21 cellular contexts compared by ENCODE assay signal in genomic region chr6:73050706-73051105, GRCh38.
"Had no signal": no experiment of that assay in that cellular context is flagged by ENCODE, and none has a peak within 500 bp of the region (broad histone marks: within the 10 kb centered on the region; RNA-seq: fewer than 3 reads in every experiment).

No MANE protein-coding gene starts in this region.

- H3K4me1 ChIP-seq: esophagus squamous epithelium, spleen, testis, upper lobe of right lung, vagina had no signal

- H3K9me3 ChIP-seq: esophagus squamous epithelium, neutrophil, psoas muscle, spleen, testis, tibial nerve, upper lobe of right lung, vagina had no signal

- H3K9me3 Mint-ChIP-seq: stimulated activated naive B cell treated with anti-CD40 and anti-IgM and Interleukin-4, amounts not matched to agents 10 μg/mL and 1 μg/mL and 100 μg/mL, for 72 hours had no signal

- H3K36me3 ChIP-seq: esophagus squamous epithelium, neutrophil, spleen, tibial nerve, upper lobe of right lung, vagina had no signal

- DNase-seq: effector memory CD4-positive, alpha-beta T cell; esophagus squamous epithelium; foreskin keratinocyte; left colon; left ventricle myocardium superior; mesendoderm; naive B cell; psoas muscle; spleen; stimulated activated CD4-positive, alpha-beta T cell treated with anti-CD3 and anti-CD28 coated beads, Interleukin-15, amount 100 ng/mL, for 24 hours; stimulated activated CD4-positive, alpha-beta T cell treated with anti-CD3 and anti-CD28 coated beads, Interleukin-1b, Interleukin-23, amount 100 ng/mL, for 48 hours; stimulated activated CD4-positive, alpha-beta T cell treated with anti-CD3 and anti-CD28 coated beads, Interleukin-4, amount 100 ng/mL, for 4 hours; stimulated activated naive B cell treated with anti-CD40 and anti-IgM and Interleukin-4, amounts not matched to agents 10 μg/mL and 1 μg/mL and 100 μg/mL, for 72 hours; stimulated activated naive CD8-positive, alpha-beta T cell treated with anti-CD3 and anti-CD28 coated beads, Interleukin-15, amount 100 ng/mL, for 72 hours; testis; upper lobe of right lung had no signal

- H3K27me3 ChIP-seq: esophagus squamous epithelium, neutrophil, spleen, testis, tibial nerve, upper lobe of right lung, vagina had no signal

- H3K4me3 ChIP-seq: esophagus squamous epithelium, lung, psoas muscle, spleen, testis, tibial nerve, upper lobe of right lung, vagina had no signal

- H3K36me3 Mint-ChIP-seq: naive B cell had no signal

- ATAC-seq: foreskin keratinocyte; left colon; left ventricle myocardium superior; psoas muscle; sciatic nerve; stimulated activated naive B cell treated with anti-CD40 and anti-IgM and Interleukin-4, amounts not matched to agents 10 μg/mL and 1 μg/mL and 100 μg/mL, for 72 hours; stimulated activated naive CD8-positive, alpha-beta T cell treated with anti-CD3 and anti-CD28 coated beads, Interleukin-15, amount 100 ng/mL, for 72 hours; upper lobe of right lung had no signal

- H3K4me3 Mint-ChIP-seq: naive B cell; stimulated activated naive B cell treated with anti-CD40 and anti-IgM and Interleukin-4, amounts not matched to agents 10 μg/mL and 1 μg/mL and 100 μg/mL, for 72 hours; stimulated activated naive CD8-positive, alpha-beta T cell treated with anti-CD3 and anti-CD28 coated beads, Interleukin-15, amount 100 ng/mL, for 72 hours had no signal

- H3K27ac Mint-ChIP-seq: stimulated activated naive B cell treated with anti-CD40 and anti-IgM and Interleukin-4, amounts not matched to agents 10 μg/mL and 1 μg/mL and 100 μg/mL, for 72 hours; stimulated activated naive CD8-positive, alpha-beta T cell treated with anti-CD3 and anti-CD28 coated beads, Interleukin-15, amount 100 ng/mL, for 72 hours had no signal

- H3K27me3 Mint-ChIP-seq: naive B cell; stimulated activated naive B cell treated with anti-CD40 and anti-IgM and Interleukin-4, amounts not matched to agents 10 μg/mL and 1 μg/mL and 100 μg/mL, for 72 hours; stimulated activated naive CD8-positive, alpha-beta T cell treated with anti-CD3 and anti-CD28 coated beads, Interleukin-15, amount 100 ng/mL, for 72 hours had no signal

- H3K27ac ChIP-seq: esophagus squamous epithelium, foreskin keratinocyte, neutrophil, psoas muscle, spleen, testis, tibial nerve, upper lobe of right lung, vagina had no signal

- H3K4me1 Mint-ChIP-seq: stimulated activated naive B cell treated with anti-CD40 and anti-IgM and Interleukin-4, amounts not matched to agents 10 μg/mL and 1 μg/mL and 100 μg/mL, for 72 hours; stimulated activated naive CD8-positive, alpha-beta T cell treated with anti-CD3 and anti-CD28 coated beads, Interleukin-15, amount 100 ng/mL, for 72 hours had no signal
